Comparison of ENCODE assay signal across 21 cellular contexts in the genomic region with DNA sequence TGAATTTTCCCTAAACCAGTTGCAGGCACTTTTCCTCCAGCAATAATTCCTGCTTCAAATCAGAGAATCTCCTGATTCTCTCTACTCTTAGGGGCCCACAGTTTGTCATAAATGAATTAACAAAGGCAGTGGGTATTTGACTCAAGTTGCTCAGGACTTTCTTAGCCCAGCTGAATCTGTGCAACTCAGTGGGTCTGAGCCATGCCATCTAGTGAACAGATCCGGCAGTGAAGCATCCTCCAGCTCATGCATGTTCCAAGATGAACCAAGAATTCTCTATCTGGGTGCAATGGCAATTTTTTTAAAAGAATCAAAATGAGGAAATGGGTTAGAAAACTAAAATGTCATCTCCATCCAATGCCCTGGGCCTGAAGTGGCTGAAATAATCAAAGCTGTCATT.
DNase-seq lines count a peak whose midpoint lies in the region; ATAC-seq and TF ChIP-seq lines count a peak whose summit lies in the region.
"Had no signal": no experiment of that assay in that cellular context is flagged by ENCODE, and none has a peak within 500 bp of the region (broad histone marks: within the 10 kb centered on the region; RNA-seq: fewer than 3 reads in every experiment).

No MANE protein-coding gene starts in this region.

- no peak overlapping the region for H3K4me2 ChIP-seq in hepatocyte
- H3K4me2 ChIP-seq: A549 had no signal

- H3K4me3 Mint-ChIP-seq in HFFc6 = no peak overlapping the region
- no peak overlapping the region for H3K4me3 Mint-ChIP-seq in natural killer cell treated with Interleukin-12 subunit alpha and Interleukin-12 subunit beta and Interleukin-15 and Interleukin-18, amount 100 ng/mL, for 72 hours
- H3K4me3 Mint-ChIP-seq: activated T-cell treated with anti-CD3 and anti-CD28 coated beads, Interleukin-2, amount 50 U/mL, for 4 hours; nephron progenitor cell had no signal

- DNase-seq in AG09309 (ENCODE audit: low read depth) (no peak), HFFc6 (no peak), brain microvascular endothelial cell (no peak), hepatocyte (ENCODE audit: low spot score) (peak; percentile 19), HuH-7.5 (ENCODE audit: low spot score) (no peak), lower lobe of right lung (no peak)
- no peak for DNase-seq in natural killer cell treated with Interleukin-12 subunit alpha and Interleukin-12 subunit beta and Interleukin-15 and Interleukin-18, amount 100 ng/mL, for 72 hours (ENCODE audit: low spot score)
- DNase-seq: activated CD8-positive, alpha-beta memory T cell treated with anti-CD3 and anti-CD28 coated beads for 24 hours; activated naive CD4-positive, alpha-beta T cell treated with Interleukin-2 at 50 U/mL for 16 hours; activated T-cell treated with anti-CD3 and anti-CD28 coated beads, Interleukin-2, amount 50 U/mL, for 4 hours; anterior cingulate cortex; nephron progenitor cell; posterior cingulate gyrus; SHP77; sigmoid colon; T-helper 1 cell; upper lobe of left lung had no signal

- no peaks in the 10 kb centered on the region for H3K9me2 ChIP-seq in hepatocyte (replicated peaks; ENCODE audit: insufficient read depth)

- ATAC-seq in natural killer cell treated with Interleukin-12 subunit alpha and Interleukin-12 subunit beta and Interleukin-15 and Interleukin-18, amount 100 ng/mL, for 72 hours = no peak
- no peak for ATAC-seq in lower lobe of right lung
- ATAC-seq in HG03521 (IDR thresholded peaks at IDR 0.05; ENCODE audit: unreplicated experiment) = no peak
- ATAC-seq: A549; activated T-cell treated with anti-CD3 and anti-CD28 coated beads, Interleukin-2, amount 50 U/mL, for 4 hours; left lobe of liver had no signal

- H3K27ac Mint-ChIP-seq in HFFc6 = no peak overlapping the region
- H3K27ac Mint-ChIP-seq in natural killer cell treated with Interleukin-12 subunit alpha and Interleukin-12 subunit beta and Interleukin-15 and Interleukin-18, amount 100 ng/mL, for 72 hours = no peak overlapping the region

- in situ Hi-C loops in brain microvascular endothelial cell (cut with HindIII; ENCODE audit: low pct_ligation_motif_present, low sequenced_read_pairs) = no loop called here

- H3K4me1 ChIP-seq in hepatocyte (ENCODE audit: insufficient read depth) = peaks cover 18% of the 10 kb centered on the region
- no peaks in the 10 kb centered on the region for H3K4me1 ChIP-seq in lower lobe of right lung
- H3K4me1 ChIP-seq: A549, sigmoid colon, upper lobe of left lung had no signal

- peaks cover 11% of the 10 kb centered on the region for H3K4me1 Mint-ChIP-seq in HFFc6 (ENCODE audit: low read depth)
- H3K4me1 Mint-ChIP-seq in natural killer cell treated with Interleukin-12 subunit alpha and Interleukin-12 subunit beta and Interleukin-15 and Interleukin-18, amount 100 ng/mL, for 72 hours (ENCODE audit: low read depth in 2 of 2) = no peaks in the 10 kb centered on the region

- TF ChIP-seq CTCF in AG09309 (IDR thresholded peaks at IDR 0.05; ENCODE audit: control insufficient read depth, insufficient read depth, low read depth, low read length, missing control alignments) = peak; percentile 37
- peak; percentile 46; the same call in 1 of the 2 replicates for TF ChIP-seq CTCF in HFFc6 (IDR thresholded peaks at IDR 0.05)
- TF ChIP-seq CTCF in brain microvascular endothelial cell (IDR thresholded peaks at IDR 0.05; ENCODE audit: low read depth, low read length, missing control alignments) = peak; percentile 41
- peak; percentile 18 for TF ChIP-seq CTCF in hepatocyte (IDR thresholded peaks at IDR 0.05; ENCODE audit: poor library complexity)
- TF ChIP-seq CTCF in lower lobe of right lung (IDR thresholded peaks at IDR 0.05) = no peak

- H3K36me3 Mint-ChIP-seq in HFFc6 (ENCODE audit: low read depth) = no peaks in the 10 kb centered on the region
- H3K36me3 Mint-ChIP-seq in natural killer cell treated with Interleukin-12 subunit alpha and Interleukin-12 subunit beta and Interleukin-15 and Interleukin-18, amount 100 ng/mL, for 72 hours = no peaks in the 10 kb centered on the region

- no peaks in the 10 kb centered on the region for H3K9me3 Mint-ChIP-seq in HFFc6
- peaks cover 5% of the 10 kb centered on the region for H3K9me3 Mint-ChIP-seq in natural killer cell treated with Interleukin-12 subunit alpha and Interleukin-12 subunit beta and Interleukin-15 and Interleukin-18, amount 100 ng/mL, for 72 hours
- H3K9me3 Mint-ChIP-seq: activated T-cell treated with anti-CD3 and anti-CD28 coated beads, Interleukin-2, amount 50 U/mL, for 4 hours had no signal

- H3K27me3 ChIP-seq in brain microvascular endothelial cell (replicated peaks) = no peaks in the 10 kb centered on the region
- no peaks in the 10 kb centered on the region for H3K27me3 ChIP-seq in hepatocyte
- no peaks in the 10 kb centered on the region for H3K27me3 ChIP-seq in lower lobe of right lung (ENCODE audit: low read depth)
- H3K27me3 ChIP-seq: sigmoid colon, upper lobe of left lung had no signal

- intact Hi-C loops in lower lobe of right lung (cut with DNase I) = no loop called here

- H3K9me3 ChIP-seq in hepatocyte (ENCODE audit: low read depth) (no peaks in the 10 kb centered on the region), lower lobe of right lung (no peaks in the 10 kb centered on the region)
- H3K9me3 ChIP-seq: A549, sigmoid colon, upper lobe of left lung had no signal

- no peaks in the 10 kb centered on the region for H3K79me2 ChIP-seq in hepatocyte

- H3K4me3 ChIP-seq in AG09309 (ENCODE audit: control insufficient read depth, low read depth, low read length) = no peak overlapping the region
- H3K4me3 ChIP-seq in brain microvascular endothelial cell (ENCODE audit: low read depth, low read length) = no peak overlapping the region
- no peak overlapping the region for H3K4me3 ChIP-seq in hepatocyte
- H3K4me3 ChIP-seq in lower lobe of right lung = no peak overlapping the region
- H3K4me3 ChIP-seq: A549, sigmoid colon, upper lobe of left lung had no signal

- no peak overlapping the region for H2AFZ ChIP-seq in hepatocyte

- H3K27me3 Mint-ChIP-seq in HFFc6 (ENCODE audit: insufficient read depth) = peaks cover 8% of the 10 kb centered on the region
- H3K27me3 Mint-ChIP-seq in natural killer cell treated with Interleukin-12 subunit alpha and Interleukin-12 subunit beta and Interleukin-15 and Interleukin-18, amount 100 ng/mL, for 72 hours = peaks cover 0 to 2% of the 10 kb centered on the region in 2 donors

- H3K36me3 ChIP-seq in brain microvascular endothelial cell (replicated peaks) = no peaks in the 10 kb centered on the region
- no peaks in the 10 kb centered on the region for H3K36me3 ChIP-seq in hepatocyte (replicated peaks; ENCODE audit: insufficient read depth, low read depth)
- no peaks in the 10 kb centered on the region for H3K36me3 ChIP-seq in lower lobe of right lung
- H3K36me3 ChIP-seq: sigmoid colon, upper lobe of left lung had no signal

- H3K27ac ChIP-seq in brain microvascular endothelial cell (no peak overlapping the region), hepatocyte (no peak overlapping the region), lower lobe of right lung (no peak overlapping the region)
- H3K27ac ChIP-seq: A549, HL-60, sigmoid colon, upper lobe of left lung had no signal

- no peaks in the 10 kb centered on the region for H4K20me1 ChIP-seq in hepatocyte (ENCODE audit: insufficient read depth, poor library complexity, severe bottlenecking)

- 83% methylated on average over 1 of the region's 1 CpG for WGBS in hepatocyte (ENCODE audit: low lambda C conversion rate, missing lambda C conversion rate)
